Comparison of ENCODE assay signal across 25 cellular contexts in the genomic region with DNA sequence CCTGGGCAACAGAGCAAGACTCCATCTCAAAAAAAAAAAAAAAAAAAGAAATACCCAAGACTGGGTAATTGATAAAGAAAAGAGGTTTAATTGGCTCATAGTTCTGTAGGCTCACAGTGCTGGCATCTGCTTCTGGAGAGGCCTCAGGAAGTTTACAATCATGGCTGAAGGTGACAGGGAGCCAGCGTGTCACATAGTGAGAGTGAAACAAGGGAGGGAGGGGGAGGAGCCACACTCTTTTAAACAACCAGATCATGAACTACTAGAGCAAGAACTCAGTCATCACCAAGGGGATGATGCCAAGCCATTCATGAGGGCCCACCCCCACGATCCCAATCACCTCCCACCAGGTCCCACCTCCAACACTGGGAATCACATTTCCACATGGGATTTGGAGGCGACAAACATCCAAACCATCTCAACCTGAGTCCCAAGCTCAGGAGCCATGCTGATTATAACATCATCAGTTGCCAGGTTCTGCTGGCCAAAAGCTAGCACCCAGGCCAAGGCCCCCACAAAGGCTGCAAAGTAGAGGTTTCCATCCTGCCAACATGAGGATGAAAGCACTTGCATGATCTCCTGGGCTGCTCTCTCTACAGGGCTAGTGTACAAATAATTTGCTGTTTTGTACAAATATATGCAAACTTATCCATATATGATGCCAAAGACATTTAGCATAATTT. TPM values are rescaled to one million over a fixed set of nuclear protein-coding genes. Genes with fewer than 3 reads are reported as not detected.
A peak's percentile ranks its signal among the peaks of the same experiment; 100 is the strongest.
DNase-seq lines count a peak whose midpoint lies in the region; ATAC-seq and TF ChIP-seq lines count a peak whose summit lies in the region.
"Had no signal": no experiment of that assay in that cellular context is flagged by ENCODE, and none has a peak within 500 bp of the region (broad histone marks: within the 10 kb centered on the region; RNA-seq: fewer than 3 reads in every experiment).

No MANE protein-coding gene starts in this region.

- intact Hi-C loops in activated CD4-positive, alpha-beta T cell treated with anti-CD3 and anti-CD28 coated beads for 36 hours (cut with DNase I, micrococcal nuclease): no loop called here
- intact Hi-C loops in activated naive CD4-positive, alpha-beta T cell treated with anti-CD3 and anti-CD28 coated beads for 36 hours (cut with micrococcal nuclease): loop anchor here (2.0 kb wide), 1 partner anchor 14 kb away; no protein-coding TSS in a partner anchor
- intact Hi-C loops in esophagus muscularis mucosa (cut with DNase I): no loop called here

- H3K27me3 ChIP-seq in esophagus muscularis mucosa: no peaks in the 10 kb centered on the region
- H3K27me3 ChIP-seq: BLaER1 treated with 17β-estradiol and CSF1 and Interleukin-3, amounts not matched to agents 10 nM and 100 nM; MG63; SJSA1 had no signal

- DNase-seq in activated CD4-positive, alpha-beta T cell treated with anti-CD3 and anti-CD28 coated beads for 36 hours: peak; percentile 50
- DNase-seq in activated CD4-positive, alpha-beta T cell treated with anti-CD3 and anti-CD28 coated beads for 4 hours: no peak
- DNase-seq in activated naive CD4-positive, alpha-beta T cell treated with anti-CD3 and anti-CD28 coated beads for 36 hours: peak; percentile 67
- no peak for DNase-seq in activated naive CD4-positive, alpha-beta T cell treated with anti-CD3 and anti-CD28 coated beads, Interleukin-2, amount 50 U/mL, for 16 hours
- peak; percentile 20 for DNase-seq in GM12865 (ENCODE audit: low read depth)
- peak; percentile 47 for DNase-seq in esophagus muscularis mucosa (ENCODE audit: extremely low spot score)
- DNase-seq in NCI-H1694 (lab: John Stamatoyannopoulos, UW): no peak
- no peak for DNase-seq in retina
- DNase-seq: 8988T; Caco-2; CD4-positive, alpha-beta memory T cell; DMS153; GM23248; MG63; NCI-H1048; NCI-H1417 treated with DMSO at 0.1 percent for 48 hours; NCI-H187 treated with DMSO at 0.1 percent for 48 hours; NCI-H2107; NCI-H446 treated with DMSO at 0.1 percent for 48 hours; NCI-H526 treated with DMSO at 0.1 percent for 48 hours had no signal

- peaks cover 8% of the 10 kb centered on the region for H3K4me1 Mint-ChIP-seq in activated CD4-positive, alpha-beta T cell treated with anti-CD3 and anti-CD28 coated beads for 36 hours
- peaks cover 14% of the 10 kb centered on the region for H3K4me1 Mint-ChIP-seq in activated naive CD4-positive, alpha-beta T cell treated with anti-CD3 and anti-CD28 coated beads for 36 hours (ENCODE audit: low read depth)

- peak; percentile 87 for ATAC-seq in activated CD4-positive, alpha-beta T cell treated with anti-CD3 and anti-CD28 coated beads for 36 hours
- ATAC-seq: K562, Right ventricle myocardium inferior had no signal

- H3K27me3 Mint-ChIP-seq in activated CD4-positive, alpha-beta T cell treated with anti-CD3 and anti-CD28 coated beads for 36 hours: no peaks in the 10 kb centered on the region
- H3K27me3 Mint-ChIP-seq in activated naive CD4-positive, alpha-beta T cell treated with anti-CD3 and anti-CD28 coated beads for 36 hours (ENCODE audit: low read depth): no peaks in the 10 kb centered on the region
- H3K27me3 Mint-ChIP-seq: CD4-positive, alpha-beta memory T cell had no signal

- no peaks in the 10 kb centered on the region for H3K9me3 ChIP-seq in esophagus muscularis mucosa
- H3K9me3 ChIP-seq: Caco-2, HAP-1, SJSA1 had no signal

- H3K36me3 Mint-ChIP-seq in activated CD4-positive, alpha-beta T cell treated with anti-CD3 and anti-CD28 coated beads for 36 hours (ENCODE audit: low read depth): peaks cover 13% of the 10 kb centered on the region
- H3K36me3 Mint-ChIP-seq in activated naive CD4-positive, alpha-beta T cell treated with anti-CD3 and anti-CD28 coated beads for 36 hours (ENCODE audit: low read depth): peaks cover 24% of the 10 kb centered on the region

- TF ChIP-seq CTCF in GM12865 (IDR thresholded peaks at IDR 0.05; ENCODE audit: insufficient read depth, low read depth, low read length, missing control alignments) (no peak), esophagus muscularis mucosa (IDR thresholded peaks at IDR 0.05) (no peak)

- H3K4me3 ChIP-seq in GM12865 (ENCODE audit: low read depth, low read length) (no peak overlapping the region), esophagus muscularis mucosa (no peak overlapping the region)
- H3K4me3 ChIP-seq: BLaER1 treated with 17β-estradiol and CSF1 and Interleukin-3, amounts not matched to agents 10 nM and 100 nM; GM23248; HAP-1; K562; MG63; SJSA1 had no signal

- WGBS in esophagus muscularis mucosa: 89% methylated on average over 3 of the region's 3 CpGs

- CTCF ChIA-PET in activated CD4-positive, alpha-beta T cell treated with anti-CD3 and anti-CD28 coated beads for 36 hours (lab: Charles Lee): no interaction called here
- CTCF ChIA-PET in activated naive CD4-positive, alpha-beta T cell treated with anti-CD3 and anti-CD28 coated beads for 36 hours (lab: Charles Lee): interaction anchor here (0.6 kb wide), 1 partner anchor 724 kb away, joined by 5 read pairs; no protein-coding TSS in a partner anchor

- no peaks in the 10 kb centered on the region for H3K9me3 Mint-ChIP-seq in activated CD4-positive, alpha-beta T cell treated with anti-CD3 and anti-CD28 coated beads for 36 hours (ENCODE audit: low read depth)
- H3K9me3 Mint-ChIP-seq in activated naive CD4-positive, alpha-beta T cell treated with anti-CD3 and anti-CD28 coated beads for 36 hours: no peaks in the 10 kb centered on the region

- POLR2A ChIA-PET in activated CD4-positive, alpha-beta T cell treated with anti-CD3 and anti-CD28 coated beads for 36 hours (lab: Charles Lee): no interaction called here

- H3K4me3 Mint-ChIP-seq in activated CD4-positive, alpha-beta T cell treated with anti-CD3 and anti-CD28 coated beads for 36 hours: no peak overlapping the region
- no peak overlapping the region for H3K4me3 Mint-ChIP-seq in activated naive CD4-positive, alpha-beta T cell treated with anti-CD3 and anti-CD28 coated beads for 36 hours
- H3K4me3 Mint-ChIP-seq: CD4-positive, alpha-beta memory T cell had no signal

- H3K27ac ChIP-seq in esophagus muscularis mucosa (replicated peaks in 1 of 4): no peak overlapping the region
- H3K27ac ChIP-seq: BLaER1 treated with 17β-estradiol and CSF1 and Interleukin-3, amounts not matched to agents 10 nM and 100 nM; GM23248; SJSA1 had no signal

- H3K4me1 ChIP-seq in esophagus muscularis mucosa: peaks cover 0 to 8% (median 0%) of the 10 kb centered on the region in 4 donors
- H3K4me1 ChIP-seq: Caco-2, HAP-1, SJSA1 had no signal

- no peak overlapping the region for H3K27ac Mint-ChIP-seq in activated CD4-positive, alpha-beta T cell treated with anti-CD3 and anti-CD28 coated beads for 36 hours
- H3K27ac Mint-ChIP-seq in activated naive CD4-positive, alpha-beta T cell treated with anti-CD3 and anti-CD28 coated beads for 36 hours: no peak overlapping the region
- H3K27ac Mint-ChIP-seq: CD4-positive, alpha-beta memory T cell had no signal

- TF ChIP-seq EP300 in esophagus muscularis mucosa (IDR thresholded peaks at IDR 0.05): no peak

- no peak for TF ChIP-seq POLR2A in esophagus muscularis mucosa (IDR thresholded peaks at IDR 0.05; ENCODE audit: low read depth)

- H3K36me3 ChIP-seq in esophagus muscularis mucosa: no peaks in the 10 kb centered on the region
- H3K36me3 ChIP-seq: HAP-1, MG63, SJSA1 had no signal

RNA-seq across cellular contexts. Expression of gene DENND1A, which starts 15.3 kb away (rescaled TPM):
- 10 to 100 TPM; 23.7 to 29.5 TPM for total RNA-seq in activated CD4-positive, alpha-beta T cell treated with anti-CD3 and anti-CD28 coated beads for 36 hours
- 10 to 100 TPM; 28.4 to 29.6 TPM for total RNA-seq in activated naive CD4-positive, alpha-beta T cell treated with anti-CD3 and anti-CD28 coated beads for 36 hours
- total RNA-seq in esophagus muscularis mucosa: 10 to 100 TPM; 19.2 to 26.9 (median 24.0) TPM

Comparison
In these comparisons a context has a peak if more than half of its experiments do, and no peak if none do; other contexts are left out.
1. DNase-seq: peak in activated CD4-positive, alpha-beta T cell treated with anti-CD3 and anti-CD28 coated beads for 36 hours (single experiment), activated naive CD4-positive, alpha-beta T cell treated with anti-CD3 and anti-CD28 coated beads for 36 hours (single experiment), GM12865 (single experiment) and esophagus muscularis mucosa (single experiment); none in activated CD4-positive, alpha-beta T cell treated with anti-CD3 and anti-CD28 coated beads for 4 hours (0 of 2), activated naive CD4-positive, alpha-beta T cell treated with anti-CD3 and anti-CD28 coated beads, Interleukin-2, amount 50 U/mL, for 16 hours (single experiment), NCI-H1694 (single experiment) and retina (single experiment).